17 cellular contexts compared by ENCODE assay signal in genomic region chr11:22957890-22958289, GRCh38.
"Had no signal": no experiment of that assay in that cellular context is flagged by ENCODE, and none has a peak within 500 bp of the region (broad histone marks: within the 10 kb centered on the region; RNA-seq: fewer than 3 reads in every experiment).

No MANE protein-coding gene starts in this region.

- H3K9me3 ChIP-seq: ascending aorta, esophagus squamous epithelium, lower lobe of right lung, mucosa of descending colon, neutrophil, right lobe of liver had no signal

- H3K27me3 ChIP-seq: ascending aorta, esophagus squamous epithelium, heart left ventricle, neutrophil, right lobe of liver had no signal

- ATAC-seq: heart left ventricle; lower lobe of right lung; mucosa of descending colon; naive thymus-derived CD8-positive, alpha-beta T cell; right lobe of liver; stimulated activated effector memory CD8-positive, alpha-beta T cell treated with anti-CD3 and anti-CD28 coated beads, Interleukin-12 subunit alpha, Interleukin-12 subunit beta, amount 100 ng/mL, for 72 hours had no signal

- H3K4me3 ChIP-seq: ascending aorta, esophagus squamous epithelium, heart left ventricle, lower lobe of right lung, mucosa of descending colon, right lobe of liver had no signal

- H3K4me1 ChIP-seq: ascending aorta, esophagus squamous epithelium, heart left ventricle, lower lobe of right lung, right lobe of liver had no signal

- H3K36me3 ChIP-seq: ascending aorta, esophagus squamous epithelium, heart left ventricle, lower lobe of right lung, neutrophil, right lobe of liver had no signal

- H3K27ac ChIP-seq: ascending aorta, esophagus squamous epithelium, heart left ventricle, lower lobe of right lung, neutrophil, right lobe of liver had no signal

- DNase-seq: activated CD4-positive, alpha-beta memory T cell treated with anti-CD3 and anti-CD28 coated beads for 36 hours; activated CD4-positive, alpha-beta T cell treated with anti-CD3 and anti-CD28 coated beads for 1 hour; activated gamma-delta T cell; activated naive CD8-positive, alpha-beta T cell treated with anti-CD3 and anti-CD28 coated beads, Interleukin-2, amount 10 ng/mL, durations not matched to agents 7 days and 5 days; activated T-cell treated with anti-CD3 and anti-CD28 coated beads, Interleukin-2, amount 50 U/mL, for 48 hours; esophagus squamous epithelium; foreskin fibroblast; heart left ventricle; lower lobe of right lung; mucosa of descending colon; naive thymus-derived CD8-positive, alpha-beta T cell; right lobe of liver; SW 1271; T-helper 9 cell had no signal
